In genomic region chr11:76577199-76577920, GRCh38 we compare ENCODE assay signal across 1 cellular context.
TF ChIP-seq lines count a peak whose summit lies in the region.

No MANE protein-coding gene starts in this region.

TF ChIP-seq in SK-N-SH, 30 proteins besides CTCF, POLR2A, EP300 and RAD21 (continued from another document):
- TF ChIP-seq MEF2A (IDR thresholded peaks at IDR 0.05; ENCODE audit: borderline replicate concordance, low read depth) (no peak; the same call in 1 of the 2 replicates), TAF1 (IDR thresholded peaks at IDR 0.05; ENCODE audit: borderline replicate concordance, low read depth, low read length) (peak; percentile 65; the same call in 1 of the 2 replicates), RXRA (IDR thresholded peaks at IDR 0.05; ENCODE audit: borderline replicate concordance, low read depth) (peak; percentile 89), FOXJ3 (CRISPR knock-in tag; IDR thresholded peaks at IDR 0.05) (peak; percentile 86), JUND (IDR thresholded peaks at IDR 0.05) (peak; percentile 88), REST (IDR thresholded peaks at IDR 0.05; ENCODE audit: low read depth, low read length) (0 out of 2 replicates have a peak, but pooled peaks have one; percentile 43), SIN3A (IDR thresholded peaks at IDR 0.05; ENCODE audit: borderline replicate concordance, low read depth, low read length) (peak; percentile 93), PBX3 (IDR thresholded peaks at IDR 0.05) (peak; percentile 93), EZH2phosphoT487 (IDR thresholded peaks at IDR 0.05; ENCODE audit: borderline replicate concordance, low read depth) (no peak), NRF1 (IDR thresholded peaks at IDR 0.05; ENCODE audit: low read depth, low read length) (no peak), RFX5 (IDR thresholded peaks at IDR 0.05; ENCODE audit: low read length) (no peak), FOSL2 (IDR thresholded peaks at IDR 0.05; ENCODE audit: borderline replicate concordance, low read depth) (peak; percentile 86; the same call in 1 of the 2 replicates), NFIC (IDR thresholded peaks at IDR 0.05; ENCODE audit: borderline replicate concordance) (peak; percentile 98), RCOR1 (IDR thresholded peaks at IDR 0.05; ENCODE audit: low read length) (peak; percentile 96), POLR2AphosphoS5 (IDR thresholded peaks at IDR 0.05; ENCODE audit: low read depth, low read length) (peak; percentile 89), IRF3 (IDR thresholded peaks at IDR 0.05; ENCODE audit: low read depth, low read length) (no peak), GABPA (IDR thresholded peaks at IDR 0.05; ENCODE audit: low read depth) (no peak), USF1 (IDR thresholded peaks at IDR 0.05; ENCODE audit: borderline replicate concordance, low read depth) (peak; percentile 33; the same call in 1 of the 2 replicates), USF2 (IDR thresholded peaks at IDR 0.05; ENCODE audit: borderline replicate concordance, low read depth, low read length) (no peak), TEAD4 (IDR thresholded peaks at IDR 0.05; ENCODE audit: borderline replicate concordance, insufficient read depth) (peak; percentile 92), TCF12 (IDR thresholded peaks at IDR 0.05) (peak; percentile 99)
